Comparison of ENCODE assay signal across 8 cellular contexts in genomic region chr12:48184549-48184922, GRCh38. TPM values are rescaled to one million over a fixed set of nuclear protein-coding genes. Genes with fewer than 3 reads are reported as not detected.
DNase-seq lines count a peak whose midpoint lies in the region; FAIRE-seq and TF ChIP-seq lines count a peak whose summit lies in the region.

No MANE protein-coding gene starts in this region.

- TF ChIP-seq CTCF in brain microvascular endothelial cell (IDR thresholded peaks at IDR 0.05; ENCODE audit: low read depth, low read length, missing control alignments) (no peak), tibial artery (IDR thresholded peaks at IDR 0.05) (no peak)

- H3K4me3 ChIP-seq in brain microvascular endothelial cell (ENCODE audit: low read depth, low read length): peak overlapping the region; percentile 12
- H3K4me3 ChIP-seq in tibial artery: peak overlapping the region; percentile 56 to 86

- no peaks in the 10 kb centered on the region for H3K36me3 ChIP-seq in brain microvascular endothelial cell (replicated peaks)
- H3K36me3 ChIP-seq in tibial artery: no peaks in the 10 kb centered on the region

- peaks cover 32% of the 10 kb centered on the region for H3K27me3 ChIP-seq in brain microvascular endothelial cell (replicated peaks)
- H3K27me3 ChIP-seq in tibial artery: peaks cover 0 to 33% of the 10 kb centered on the region in 2 donors

- H3K4me1 ChIP-seq in tibial artery: peaks cover 0 to 26% (median 16%) of the 10 kb centered on the region in 4 donors

- intact Hi-C loops in tibial artery (cut with DNase I; ENCODE audit: low total_unique reads): no loop called here

- no peaks in the 10 kb centered on the region for H3K9me3 ChIP-seq in tibial artery

- in situ Hi-C loops in brain microvascular endothelial cell (cut with HindIII; ENCODE audit: low pct_ligation_motif_present, low sequenced_read_pairs): no loop called here

- H3K27ac ChIP-seq in brain microvascular endothelial cell (no peak overlapping the region), tibial artery (no peak overlapping the region)

- DNase-seq in activated CD8-positive, alpha-beta memory T cell treated with anti-CD3 and anti-CD28 coated beads for 24 hours: peak; percentile 59
- no peak for DNase-seq in activated CD8-positive, alpha-beta memory T cell treated with anti-CD3 and anti-CD28 coated beads, Interleukin-2, amount 50 U/mL, for 48 hours
- DNase-seq in brain microvascular endothelial cell (no peak), myocyte (ENCODE audit: low read depth) (peak; percentile 57), tibial artery (no peak), NCI-H2081 (lab: John Stamatoyannopoulos, UW) (no peak), SHP77 (lab: John Stamatoyannopoulos, UW) (no peak), RCC 7860 (ENCODE audit: low spot score) (no peak)

- FAIRE-seq in RCC 7860 (lab: Jason Lieb, UNC): no peak

RNA-seq across cellular contexts. Expression of gene CCDC184, which starts 1.1 kb away (rescaled TPM):
- 0.08 and 0.31 TPM in 2 replicates for total RNA-seq in myocyte
- not detected for polyA plus RNA-seq in myocyte (2012)

RNA-seq across cellular contexts. Expression of gene OR10AD1, which starts 18.6 kb away (rescaled TPM):
- not detected in 2 replicates for total RNA-seq in myocyte
- not detected for polyA plus RNA-seq in myocyte (2012)

RNA-seq across cellular contexts. Expression of gene ASB8, which starts 27.2 kb away (rescaled TPM):
- total RNA-seq in myocyte: 41.5 and 44.8 TPM in 2 replicates
- polyA plus RNA-seq in myocyte (2012): 37.8 TPM

Comparison
In these comparisons a context has a peak if more than half of its experiments do, and no peak if none do; other contexts are left out.
1. DNase-seq: peak in activated CD8-positive, alpha-beta memory T cell treated with anti-CD3 and anti-CD28 coated beads for 24 hours (single experiment) and myocyte (single experiment); none in activated CD8-positive, alpha-beta memory T cell treated with anti-CD3 and anti-CD28 coated beads, Interleukin-2, amount 50 U/mL, for 48 hours (single experiment), brain microvascular endothelial cell (single experiment), tibial artery (0 of 2), NCI-H2081 (0 of 2), SHP77 (0 of 2) and RCC 7860 (single experiment).